ENCODE assay signal across 19 cellular contexts in genomic region chr11:131290111-131290510, GRCh38.
DNase-seq lines count a peak whose midpoint lies in the region; TF ChIP-seq lines count a peak whose summit lies in the region.
"Had no signal": no experiment of that assay in that cellular context is flagged by ENCODE, and none has a peak within 500 bp of the region (broad histone marks: within the 10 kb centered on the region; RNA-seq: fewer than 3 reads in every experiment).

No MANE protein-coding gene starts in this region.

- H3K4me3 ChIP-seq in ectodermal cell (ENCODE audit: insufficient read depth, low read depth, low read length): no peak overlapping the region
- H3K4me3 ChIP-seq: BLaER1, GM23248 had no signal

- H3K9me3 Mint-ChIP-seq in nephron progenitor cell: no peaks in the 10 kb centered on the region
- H3K9me3 Mint-ChIP-seq: CD4-positive, CD25-positive, alpha-beta regulatory T cell; H9 had no signal

- intact Hi-C loops in head of caudate nucleus (cut with DNase I): no loop called here

- H3K27me3 Mint-ChIP-seq in nephron progenitor cell (ENCODE audit: low read depth, poor library complexity): peaks cover 2% of the 10 kb centered on the region
- H3K27me3 Mint-ChIP-seq: B cell; CD4-positive, CD25-positive, alpha-beta regulatory T cell had no signal

- H3K27ac ChIP-seq in ectodermal cell (ENCODE audit: insufficient read depth, low read depth, low read length, poor library complexity, severe bottlenecking): peak overlapping the region; percentile 70
- H3K27ac ChIP-seq: 22Rv1, BLaER1, C4-2B, GM23248 had no signal

- DNase-seq in ELF-1 (ENCODE audit: low read depth, low spot score) (peak; percentile 52), NCI-H748 treated with DMSO at 0.1 percent for 48 hours (lab: John Stamatoyannopoulos, UW) (peak; percentile 28), nephron progenitor cell (no peak), DMS 273 (lab: John Stamatoyannopoulos, UW; ENCODE audit: unreplicated experiment) (no peak), head of caudate nucleus (no peak), DMS53 treated with DMSO at 0.1 percent for 48 hours (lab: John Stamatoyannopoulos, UW; ENCODE audit: unreplicated experiment) (no peak), LoVo (ENCODE audit: low spot score) (no peak)
- DNase-seq: Caco-2; CD4-positive, CD25-positive, alpha-beta regulatory T cell; CD8-positive, alpha-beta T cell; DMS 273 treated with DMSO at 0.1 percent for 48 hours; DMS79 treated with DMSO at 0.1 percent for 48 hours; GM23248; H9 had no signal

- H3K4me3 Mint-ChIP-seq in nephron progenitor cell: no peak overlapping the region
- H3K4me3 Mint-ChIP-seq: B cell; CD4-positive, CD25-positive, alpha-beta regulatory T cell; CD8-positive, alpha-beta T cell; H9 had no signal

- TF ChIP-seq CTCF in nephron progenitor cell (IDR thresholded peaks at IDR 0.05): no peak

- 49 to 65% methylated on average over 3 of the region's 3 CpGs for WGBS in ectodermal cell, 2 experiments

- H3K4me1 ChIP-seq in ectodermal cell (ENCODE audit: control insufficient read depth, insufficient read depth, low read length): peaks cover 19% of the 10 kb centered on the region
- H3K4me1 ChIP-seq: BLaER1, Caco-2 had no signal

- H3K36me3 ChIP-seq in ectodermal cell (ENCODE audit: control insufficient read depth, insufficient read depth, low read length): no peaks in the 10 kb centered on the region
- H3K36me3 ChIP-seq: BLaER1 had no signal

- peaks cover 29% of the 10 kb centered on the region for H3K4me1 Mint-ChIP-seq in nephron progenitor cell
- H3K4me1 Mint-ChIP-seq: B cell; CD4-positive, CD25-positive, alpha-beta regulatory T cell had no signal

- no peaks in the 10 kb centered on the region for H3K36me3 Mint-ChIP-seq in nephron progenitor cell (ENCODE audit: low read depth)
- H3K36me3 Mint-ChIP-seq: CD4-positive, CD25-positive, alpha-beta regulatory T cell; CD8-positive, alpha-beta T cell had no signal

- peak overlapping the region; percentile 55 for H3K27ac Mint-ChIP-seq in nephron progenitor cell
- H3K27ac Mint-ChIP-seq: B cell; CD4-positive, CD25-positive, alpha-beta regulatory T cell; CD8-positive, alpha-beta T cell had no signal

- no peaks in the 10 kb centered on the region for H3K27me3 ChIP-seq in ectodermal cell (ENCODE audit: control insufficient read depth, insufficient read depth, low read length, poor library complexity, severe bottlenecking)
- H3K27me3 ChIP-seq: BLaER1 had no signal

- no peaks in the 10 kb centered on the region for H3K9me3 ChIP-seq in ectodermal cell (ENCODE audit: control insufficient read depth, low read length)
- H3K9me3 ChIP-seq: BLaER1, Caco-2 had no signal

Comparison
In these comparisons a context has a peak if more than half of its experiments do, and no peak if none do; other contexts are left out.
1. DNase-seq: peak in ELF-1 (single experiment) and NCI-H748 treated with DMSO at 0.1 percent for 48 hours (single experiment); none in nephron progenitor cell (single experiment), DMS 273 (single experiment), head of caudate nucleus (0 of 42), DMS53 treated with DMSO at 0.1 percent for 48 hours (single experiment) and LoVo (single experiment).